In genomic region chr17:77390870-77391269, GRCh38 we compare ENCODE assay signal across 11 cellular contexts.
A peak's percentile ranks its signal among the peaks of the same experiment; 100 is the strongest.
DNase-seq lines count a peak whose midpoint lies in the region; ATAC-seq and TF ChIP-seq lines count a peak whose summit lies in the region.
"Had no signal": no experiment of that assay in that cellular context is flagged by ENCODE, and none has a peak within 500 bp of the region (broad histone marks: within the 10 kb centered on the region; RNA-seq: fewer than 3 reads in every experiment).

No MANE protein-coding gene starts in this region.

- H3K4me3 Mint-ChIP-seq in progenitor cell of endocrine pancreas (ENCODE audit: low read depth): no peak overlapping the region

- peaks cover 69% of the 10 kb centered on the region for H3K4me1 Mint-ChIP-seq in progenitor cell of endocrine pancreas (ENCODE audit: low read depth)

- peak overlapping the region; percentile 73 to 100 (median 97) for H3K4me2 ChIP-seq in BLaER1 treated with 17β-estradiol and CSF1 and Interleukin-3, amounts not matched to agents 10 nM and 100 nM
- peak overlapping the region; percentile 83 for H3K4me2 ChIP-seq in Loucy (ENCODE audit: low read depth, low read length, poor library complexity, severe bottlenecking)

- peak overlapping the region; percentile 56 for H3K27ac Mint-ChIP-seq in progenitor cell of endocrine pancreas

- no peaks in the 10 kb centered on the region for H3K9me3 Mint-ChIP-seq in progenitor cell of endocrine pancreas (ENCODE audit: low read depth)

- H3K27me3 Mint-ChIP-seq in progenitor cell of endocrine pancreas: no peaks in the 10 kb centered on the region

- H3K4me3 ChIP-seq in BLaER1 treated with 17β-estradiol and CSF1 and Interleukin-3, amounts not matched to agents 10 nM and 100 nM: peak overlapping the region in 9 of 10 experiments; percentile 24 to 62 (median 53); a peak in 15 of 20 replicates
- peak overlapping the region; percentile 39 for H3K4me3 ChIP-seq in Loucy (ENCODE audit: low read length, poor library complexity, severe bottlenecking)
- H3K4me3 ChIP-seq in effector memory CD4-positive, alpha-beta T cell (ENCODE audit: insufficient read depth, low read depth, low read length, poor library complexity, severe bottlenecking): no peak overlapping the region
- H3K4me3 ChIP-seq: thoracic aorta had no signal

- H3K9me3 ChIP-seq in BLaER1 treated with 17β-estradiol and CSF1 and Interleukin-3, amounts not matched to agents 10 nM and 100 nM (replicated peaks in 1 of 11): no peaks in the 10 kb centered on the region
- no peaks in the 10 kb centered on the region for H3K9me3 ChIP-seq in Loucy (ENCODE audit: insufficient read depth, low read depth, low read length)
- H3K9me3 ChIP-seq in effector memory CD4-positive, alpha-beta T cell (ENCODE audit: control insufficient read depth, low read length): no peaks in the 10 kb centered on the region
- H3K9me3 ChIP-seq: thoracic aorta had no signal

- no peak for ATAC-seq in omental fat pad (ENCODE audit: low FRiP score)
- ATAC-seq in GM21528 (IDR thresholded peaks at IDR 0.05; ENCODE audit: low FRiP score, unreplicated experiment): no peak

- H3K36me3 Mint-ChIP-seq in progenitor cell of endocrine pancreas (ENCODE audit: insufficient read depth): no peaks in the 10 kb centered on the region

- DNase-seq in effector memory CD4-positive, alpha-beta T cell: no peak
- DNase-seq in progenitor cell of endocrine pancreas (ENCODE audit: low spot score, unreplicated experiment) (no peak), NCI-H526 (lab: John Stamatoyannopoulos, UW) (no peak), omental fat pad (ENCODE audit: low spot score) (no peak)
- DNase-seq in stimulated activated CD4-positive, alpha-beta T cell treated with anti-CD3 and anti-CD28 coated beads, Interleukin-15, amount 100 ng/mL, for 24 hours: no peak
- DNase-seq: DMS53, HCEC 1CT had no signal

- H3K9me2 ChIP-seq in Loucy (replicated peaks; ENCODE audit: low read depth, low read length): no peaks in the 10 kb centered on the region

- peaks cover 30 to 81% (median 50%) of the 10 kb centered on the region in 11 experiments for H4K20me1 ChIP-seq in BLaER1 treated with 17β-estradiol and CSF1 and Interleukin-3, amounts not matched to agents 10 nM and 100 nM
- peaks cover 49% of the 10 kb centered on the region for H4K20me1 ChIP-seq in Loucy (ENCODE audit: insufficient read depth, low read length, poor library complexity, severe bottlenecking)

- peak overlapping the region; percentile 21 to 91 (median 76) for H3K27ac ChIP-seq in BLaER1 treated with 17β-estradiol and CSF1 and Interleukin-3, amounts not matched to agents 10 nM and 100 nM
- peak overlapping the region; percentile 45 for H3K27ac ChIP-seq in effector memory CD4-positive, alpha-beta T cell (ENCODE audit: insufficient read depth, low read length, poor library complexity, severe bottlenecking)

- H3K36me3 ChIP-seq in BLaER1 treated with 17β-estradiol and CSF1 and Interleukin-3, amounts not matched to agents 10 nM and 100 nM: peaks cover 0 to 9% (median 0%) of the 10 kb centered on the region in 11 experiments; a peak in 3 of 22 replicates
- peaks cover 12% of the 10 kb centered on the region; the same call in 1 of the 2 replicates for H3K36me3 ChIP-seq in Loucy (ENCODE audit: insufficient read depth, low read length)
- H3K36me3 ChIP-seq in effector memory CD4-positive, alpha-beta T cell (ENCODE audit: control insufficient read depth, insufficient read depth, low read length): no peaks in the 10 kb centered on the region
- H3K36me3 ChIP-seq: thoracic aorta had no signal

- H3F3A ChIP-seq in Loucy (ENCODE audit: low read depth): no peaks in the 10 kb centered on the region

- no peak overlapping the region for H2AFZ ChIP-seq in Loucy (ENCODE audit: low read length)

- peaks cover 100% of the 10 kb centered on the region for H3K79me2 ChIP-seq in Loucy (ENCODE audit: insufficient read depth, low read length)

- H3K27me3 ChIP-seq in BLaER1 treated with 17β-estradiol and CSF1 and Interleukin-3, amounts not matched to agents 10 nM and 100 nM: no peaks in the 10 kb centered on the region
- no peaks in the 10 kb centered on the region for H3K27me3 ChIP-seq in Loucy (ENCODE audit: insufficient read depth, low read length, poor library complexity, severe bottlenecking)
- no peaks in the 10 kb centered on the region for H3K27me3 ChIP-seq in effector memory CD4-positive, alpha-beta T cell (replicated peaks; ENCODE audit: control insufficient read depth, insufficient read depth, low read length, poor library complexity, severe bottlenecking)

- peak overlapping the region; percentile 57 to 82 (median 67); a peak in 21 of 22 replicates for H3K9ac ChIP-seq in BLaER1 treated with 17β-estradiol and CSF1 and Interleukin-3, amounts not matched to agents 10 nM and 100 nM
- peak overlapping the region; percentile 56 for H3K9ac ChIP-seq in Loucy (ENCODE audit: low read depth, low read length, poor library complexity, severe bottlenecking)

- no peak for TF ChIP-seq CTCF in Loucy (conservative IDR thresholded peaks at IDR 0.05; ENCODE audit: low read length)
- TF ChIP-seq CTCF in progenitor cell of endocrine pancreas (IDR thresholded peaks at IDR 0.05; ENCODE audit: unreplicated experiment): no peak
- no peak for TF ChIP-seq CTCF in omental fat pad (IDR thresholded peaks at IDR 0.05)

- peaks cover 91 to 100% (median 97%) of the 10 kb centered on the region in 10 experiments for H3K4me1 ChIP-seq in BLaER1 treated with 17β-estradiol and CSF1 and Interleukin-3, amounts not matched to agents 10 nM and 100 nM
- peaks cover 78% of the 10 kb centered on the region for H3K4me1 ChIP-seq in Loucy (ENCODE audit: insufficient read depth, low read length, poor library complexity, severe bottlenecking)
- H3K4me1 ChIP-seq in effector memory CD4-positive, alpha-beta T cell (ENCODE audit: control insufficient read depth, insufficient read depth, low read length, poor library complexity, severe bottlenecking): peaks cover 84% of the 10 kb centered on the region
